Comparison of ENCODE assay signal across 16 cellular contexts in the genomic region with DNA sequence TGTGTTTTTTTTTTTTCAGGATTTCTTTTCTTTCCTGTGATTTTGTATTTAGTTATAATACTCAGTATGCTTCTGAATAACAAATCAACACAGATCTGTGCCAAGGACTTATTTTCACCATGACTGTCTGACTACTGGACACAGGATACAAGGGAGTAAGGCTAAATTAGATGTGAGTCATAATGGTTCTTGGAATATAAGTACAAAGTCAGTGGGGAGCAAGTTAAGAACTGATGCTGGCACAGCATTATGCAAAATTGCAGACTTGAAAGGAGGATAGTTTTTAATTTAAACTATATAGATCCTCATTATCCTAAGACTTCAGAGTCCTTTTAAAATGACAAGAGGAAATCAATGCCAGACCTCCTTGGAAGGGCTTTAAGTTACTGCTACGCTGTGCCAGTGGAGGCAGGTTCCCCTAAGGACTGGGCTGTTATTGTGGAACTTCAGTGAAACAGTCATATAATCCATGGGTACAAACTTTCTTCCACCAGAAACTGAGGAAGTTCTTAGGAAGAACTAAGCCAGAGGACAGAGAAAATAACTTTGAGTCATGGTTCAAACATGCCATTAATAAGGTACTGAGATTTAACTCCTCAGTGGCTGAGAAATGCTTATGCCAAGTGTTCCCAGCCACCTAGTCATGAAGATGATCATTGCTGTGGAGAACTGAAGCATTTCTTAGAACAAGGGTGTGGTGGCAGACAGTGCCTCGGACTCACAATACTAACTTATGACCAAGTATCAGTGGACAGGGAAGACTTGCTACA.
DNase-seq lines count a peak whose midpoint lies in the region; ATAC-seq and TF ChIP-seq lines count a peak whose summit lies in the region.
"Had no signal": no experiment of that assay in that cellular context is flagged by ENCODE, and none has a peak within 500 bp of the region (broad histone marks: within the 10 kb centered on the region; RNA-seq: fewer than 3 reads in every experiment).

No MANE protein-coding gene starts in this region.

- H3K27me3 ChIP-seq in naive thymus-derived CD4-positive, alpha-beta T cell (ENCODE audit: control insufficient read depth in 2 of 2, insufficient read depth in 2 of 2, low read length in 2 of 2): no peaks in the 10 kb centered on the region
- H3K27me3 ChIP-seq: BLaER1, testis had no signal

- intact Hi-C loops in naive thymus-derived CD4-positive, alpha-beta T cell (cut with micrococcal nuclease): no loop called here

- POLR2A ChIA-PET in naive thymus-derived CD4-positive, alpha-beta T cell (lab: Charles Lee): no interaction called here

- CTCF ChIA-PET in naive thymus-derived CD4-positive, alpha-beta T cell (lab: Charles Lee): no interaction called here

- ATAC-seq in naive thymus-derived CD4-positive, alpha-beta T cell: no peak
- ATAC-seq: naive thymus-derived CD8-positive, alpha-beta T cell had no signal

- no peaks in the 10 kb centered on the region for H3K36me3 Mint-ChIP-seq in naive thymus-derived CD4-positive, alpha-beta T cell
- H3K36me3 Mint-ChIP-seq: activated naive CD8-positive, alpha-beta T cell; naive thymus-derived CD8-positive, alpha-beta T cell had no signal

- TF ChIP-seq CTCF in epithelial cell of proximal tubule (conservative IDR thresholded peaks at IDR 0.05; ENCODE audit: low read depth, low read length): no peak

- no peaks in the 10 kb centered on the region for H3K4me1 ChIP-seq in naive thymus-derived CD4-positive, alpha-beta T cell (ENCODE audit: control insufficient read depth in 2 of 2, insufficient read depth in 2 of 2, low read length in 2 of 2)
- H3K4me1 ChIP-seq: BLaER1, testis had no signal

- peaks cover 0 to 6% (median 2%) of the 10 kb centered on the region in 11 donors for H3K9me3 Mint-ChIP-seq in naive thymus-derived CD4-positive, alpha-beta T cell
- H3K9me3 Mint-ChIP-seq: activated CD4-positive, alpha-beta T cell treated with anti-CD3 and anti-CD28 coated beads, Interleukin-2, amount 10 ng/mL, durations not matched to agents 24 days and 14 days had no signal

- no peak overlapping the region for H3K27ac Mint-ChIP-seq in naive thymus-derived CD4-positive, alpha-beta T cell
- H3K27ac Mint-ChIP-seq: activated CD4-positive, alpha-beta T cell treated with anti-CD3 and anti-CD28 coated beads, Interleukin-2, amount 10 ng/mL, durations not matched to agents 24 days and 14 days; activated naive CD8-positive, alpha-beta T cell; naive thymus-derived CD8-positive, alpha-beta T cell had no signal

- H3K4me1 Mint-ChIP-seq in naive thymus-derived CD4-positive, alpha-beta T cell: no peaks in the 10 kb centered on the region
- H3K4me1 Mint-ChIP-seq: activated CD4-positive, alpha-beta T cell treated with anti-CD3 and anti-CD28 coated beads, Interleukin-2, amount 10 ng/mL, durations not matched to agents 24 days and 14 days; naive thymus-derived CD8-positive, alpha-beta T cell had no signal

- no peak overlapping the region for H3K4me3 ChIP-seq in epithelial cell of proximal tubule (ENCODE audit: low read depth, low read length)
- no peak overlapping the region for H3K4me3 ChIP-seq in naive thymus-derived CD4-positive, alpha-beta T cell (ENCODE audit: low read length)
- H3K4me3 ChIP-seq: BLaER1, SK-N-MC, testis had no signal

- no peaks in the 10 kb centered on the region for H3K9me3 ChIP-seq in naive thymus-derived CD4-positive, alpha-beta T cell (ENCODE audit: control insufficient read depth in 2 of 3, low read length in 3 of 3)
- H3K9me3 ChIP-seq: BLaER1, testis had no signal

- no peak overlapping the region for H3K27ac ChIP-seq in naive thymus-derived CD4-positive, alpha-beta T cell (ENCODE audit: low read depth, low read length)
- H3K27ac ChIP-seq: BLaER1, SK-N-MC, testis had no signal

- H3K4me3 Mint-ChIP-seq in naive thymus-derived CD4-positive, alpha-beta T cell: no peak overlapping the region
- H3K4me3 Mint-ChIP-seq: activated CD4-positive, alpha-beta T cell treated with anti-CD3 and anti-CD28 coated beads, Interleukin-2, amount 10 ng/mL, durations not matched to agents 24 days and 14 days; activated naive CD8-positive, alpha-beta T cell; naive thymus-derived CD8-positive, alpha-beta T cell had no signal

- H3K27me3 Mint-ChIP-seq in naive thymus-derived CD4-positive, alpha-beta T cell: peaks cover 0 to 12% (median 5%) of the 10 kb centered on the region in 5 donors
- H3K27me3 Mint-ChIP-seq: activated naive CD8-positive, alpha-beta T cell had no signal

- DNase-seq in Daoy (ENCODE audit: low read depth): peak; percentile 38
- DNase-seq in RPMI7951 (ENCODE audit: low read depth): peak; percentile 68
- peak; percentile 97 for DNase-seq in epithelial cell of proximal tubule (ENCODE audit: low read depth)
- peak; percentile 44 for DNase-seq in non-pigmented ciliary epithelial cell (ENCODE audit: low read depth)
- DNase-seq in nucleus accumbens (lab: John Stamatoyannopoulos, UW): no peak
- no peak for DNase-seq in naive thymus-derived CD4-positive, alpha-beta T cell
- no peak for DNase-seq in NCI-H526 (lab: John Stamatoyannopoulos, UW)
- DNase-seq in DMS153 treated with DMSO at 0.1 percent for 48 hours (lab: John Stamatoyannopoulos, UW; ENCODE audit: unreplicated experiment): no peak
- DNase-seq: activated CD4-positive, alpha-beta T cell treated with anti-CD3 and anti-CD28 coated beads, Interleukin-2, amount 10 ng/mL, durations not matched to agents 24 days and 14 days; Kasumi-1; naive thymus-derived CD8-positive, alpha-beta T cell; stimulated activated CD4-positive, alpha-beta T cell treated with anti-CD3 and anti-CD28 coated beads, Interleukin-2, amount 100 ng/mL, for 24 hours; testis had no signal

- no peaks in the 10 kb centered on the region for H3K36me3 ChIP-seq in naive thymus-derived CD4-positive, alpha-beta T cell (ENCODE audit: control insufficient read depth in 2 of 3, insufficient read depth in 3 of 3, low read length in 3 of 3)
- H3K36me3 ChIP-seq: BLaER1 had no signal

Comparison
In these comparisons a context has a peak if more than half of its experiments do, and no peak if none do; other contexts are left out.
1. DNase-seq: peak in Daoy (single experiment), RPMI7951 (single experiment), epithelial cell of proximal tubule (single experiment) and non-pigmented ciliary epithelial cell (single experiment); none in nucleus accumbens (0 of 56), naive thymus-derived CD4-positive, alpha-beta T cell (0 of 9), NCI-H526 (0 of 2) and DMS153 treated with DMSO at 0.1 percent for 48 hours (single experiment).